In the genomic region with DNA sequence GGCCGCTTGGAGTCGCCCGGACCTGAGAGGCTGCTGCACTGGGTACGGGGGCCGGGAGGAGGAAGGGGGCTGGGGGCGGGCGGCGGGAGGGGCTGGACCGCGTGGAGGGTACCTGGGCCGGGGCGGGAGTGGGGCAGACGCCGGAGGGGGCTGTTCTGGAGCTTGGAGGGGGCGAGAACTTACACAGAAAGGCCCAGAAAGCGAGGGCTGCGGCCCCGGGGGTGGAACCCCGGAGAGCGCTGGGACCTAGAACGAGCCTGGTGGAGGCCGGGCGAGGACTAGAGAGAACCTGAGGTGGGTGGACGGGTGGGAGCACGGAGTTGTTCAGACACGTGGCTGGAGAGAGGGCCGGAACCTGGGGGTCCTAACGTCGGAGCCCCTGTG, we compare ENCODE assay signal across 8 cellular contexts. TPM values are rescaled to one million over a fixed set of nuclear protein-coding genes. Genes with fewer than 3 reads are reported as not detected.
A peak's percentile ranks its signal among the peaks of the same experiment; 100 is the strongest.
DNase-seq lines count a peak whose midpoint lies in the region; ATAC-seq and TF ChIP-seq lines count a peak whose summit lies in the region.

No MANE protein-coding gene starts in this region.

- CTCF ChIA-PET in AG04450 (lab: Charles Lee): interaction anchor here (0.9 to 1.5 kb wide), 2 partner anchors 9 to 11 kb away, joined by 4 to 7 read pairs; no protein-coding TSS in a partner anchor

- H3K27ac ChIP-seq in AG04450 (ENCODE audit: low read depth, low read length): peak overlapping the region; percentile 52
- peak overlapping the region; percentile 72 for H3K27ac ChIP-seq in KOPT-K1 (ENCODE audit: low read depth, low read length, poor library complexity, severe bottlenecking)

- ATAC-seq in central memory CD8-positive, alpha-beta T cell (replicated peaks; ENCODE audit: extremely low read depth, poor library complexity, severe bottlenecking): no peak
- no peak for ATAC-seq in HG03039 (IDR thresholded peaks at IDR 0.05; ENCODE audit: unreplicated experiment)

- H3K4me1 Mint-ChIP-seq in central memory CD8-positive, alpha-beta T cell: peaks cover 52% of the 10 kb centered on the region

- no peaks in the 10 kb centered on the region for H3K9me3 Mint-ChIP-seq in central memory CD8-positive, alpha-beta T cell

- no peak for TF ChIP-seq CTCF in AG04450 (IDR thresholded peaks at IDR 0.05; ENCODE audit: low read depth, low read length)

- in situ Hi-C loops in KBM-7 (cut with MboI; ENCODE audit: low pct_unique_long_range_greater_than_20kb, low sequenced_read_pairs): no loop called here

- peak overlapping the region; percentile 84 for H3K4me3 ChIP-seq in AG04450 (ENCODE audit: low read depth, low read length)
- peak overlapping the region; percentile 63 for H3K4me3 ChIP-seq in mucosa of stomach (ENCODE audit: low read length)

- H3K4me3 Mint-ChIP-seq in central memory CD8-positive, alpha-beta T cell: peak overlapping the region; percentile 90

- peak overlapping the region; percentile 78 for H3K9ac ChIP-seq in mucosa of stomach (ENCODE audit: low read length)

- H3K36me3 ChIP-seq in KOPT-K1 (ENCODE audit: insufficient read depth, low read length) (peaks cover 19% of the 10 kb centered on the region), mucosa of stomach (ENCODE audit: control insufficient read depth, insufficient read depth, low read length) (no peaks in the 10 kb centered on the region)

- H3K4me1 ChIP-seq in mucosa of stomach (ENCODE audit: control insufficient read depth, insufficient read depth, low read length): peaks cover 53% of the 10 kb centered on the region

- peak overlapping the region; percentile 84 for H3K27ac Mint-ChIP-seq in central memory CD8-positive, alpha-beta T cell (ENCODE audit: low read depth)

- H3K9me3 ChIP-seq in AG04450 (ENCODE audit: control insufficient read depth, insufficient read depth, low read length) (no peaks in the 10 kb centered on the region; the same call in 1 of the 2 replicates), KOPT-K1 (ENCODE audit: insufficient read depth, low read length, poor library complexity, severe bottlenecking) (no peaks in the 10 kb centered on the region), mucosa of stomach (ENCODE audit: control insufficient read depth, low read length) (no peaks in the 10 kb centered on the region)

- H3K27me3 ChIP-seq in AG04450 (ENCODE audit: control insufficient read depth, insufficient read depth, low read length) (no peaks in the 10 kb centered on the region), mucosa of stomach (ENCODE audit: control insufficient read depth, insufficient read depth, low read length) (no peaks in the 10 kb centered on the region)

- DNase-seq in AG04450 (ENCODE audit: low read depth, low spot score) (no peak), NCI-H146 treated with DMSO at 0.1 percent for 48 hours (lab: John Stamatoyannopoulos, UW; ENCODE audit: unreplicated experiment) (no peak), KBM-7 (no peak), NCI-H526 (lab: John Stamatoyannopoulos, UW) (no peak)
- DNase-seq in central memory CD8-positive, alpha-beta T cell (ENCODE audit: low spot score in 2 of 2): no peak

- H3K27me3 Mint-ChIP-seq in central memory CD8-positive, alpha-beta T cell: peaks cover 1% of the 10 kb centered on the region

- H3K36me3 Mint-ChIP-seq in central memory CD8-positive, alpha-beta T cell (ENCODE audit: insufficient read depth): peaks cover 32% of the 10 kb centered on the region

- POLR2A ChIA-PET in AG04450 (lab: Yijun Ruan, JAX): no interaction called here

RNA-seq across cellular contexts. Expression of gene ZNF581, which starts 0.3 kb away (rescaled TPM):
- polyA plus RNA-seq in AG04450 (2011; rRNA removed): 19.1 and 22.9 TPM in 2 replicates
- 24.8 and 31.8 TPM in 2 replicates for polyA minus RNA-seq in AG04450 (2011; rRNA and poly(A)+ RNA removed)

RNA-seq across cellular contexts. Expression of gene ZNF580, which starts 2.9 kb away (rescaled TPM):
- 7.3 and 14.0 TPM in 2 replicates for polyA plus RNA-seq in AG04450 (2011; rRNA removed)
- polyA minus RNA-seq in AG04450 (2011; rRNA and poly(A)+ RNA removed): 7.4 and 9.0 TPM in 2 replicates

RNA-seq across cellular contexts. Expression of gene CCDC106, which starts 4.3 kb away (rescaled TPM):
- polyA plus RNA-seq in AG04450 (2011; rRNA removed): 6.2 and 8.7 TPM in 2 replicates
- 4.0 and 7.8 TPM in 2 replicates for polyA minus RNA-seq in AG04450 (2011; rRNA and poly(A)+ RNA removed)

RNA-seq across cellular contexts. Expression of gene U2AF2, which starts 11.1 kb away (rescaled TPM):
- 90.7 and 130 TPM in 2 replicates for polyA plus RNA-seq in AG04450 (2011; rRNA removed)
- 74.9 and 119 TPM in 2 replicates for polyA minus RNA-seq in AG04450 (2011; rRNA and poly(A)+ RNA removed)

RNA-seq across cellular contexts. Expression of gene ZNF784, which starts 19.4 kb away (rescaled TPM):
- polyA plus RNA-seq in AG04450 (2011; rRNA removed): 1.9 and 2.8 TPM in 2 replicates
- 3.0 and 3.2 TPM in 2 replicates for polyA minus RNA-seq in AG04450 (2011; rRNA and poly(A)+ RNA removed)
